1 cellular context compared by ENCODE assay signal in the genomic region with DNA sequence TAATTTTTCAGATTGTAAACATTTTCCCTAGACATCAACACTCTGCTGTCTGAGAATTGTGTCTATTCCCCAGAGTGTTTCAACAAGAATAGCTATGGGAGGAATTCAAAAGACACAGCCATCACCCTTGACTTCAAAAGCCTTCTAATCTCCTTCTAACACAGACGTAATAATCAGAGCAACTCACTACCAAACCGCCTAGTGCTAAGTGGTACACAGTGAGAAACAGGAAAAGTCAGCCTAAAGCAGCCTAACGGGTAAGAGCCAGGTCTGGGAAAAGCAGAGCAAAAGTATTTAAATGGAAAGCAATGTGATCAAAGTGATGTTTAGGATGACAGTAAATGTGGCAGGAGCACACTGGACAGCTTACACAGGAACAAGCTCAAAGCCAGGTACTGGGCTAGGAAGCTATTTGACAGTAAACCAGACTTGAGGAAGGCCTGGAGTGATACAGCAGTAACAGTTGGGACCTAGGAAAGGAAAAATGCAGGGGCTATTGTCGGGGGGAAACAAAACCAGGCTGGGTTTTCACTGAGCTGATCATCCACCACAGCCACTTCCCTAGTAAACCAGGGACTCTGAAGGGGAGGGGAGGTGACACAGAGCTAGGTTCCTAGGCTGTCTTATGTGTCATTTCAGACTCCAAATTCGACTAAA.
TF ChIP-seq lines count a peak whose summit lies in the region.

No MANE protein-coding gene starts in this region.

TF ChIP-seq in SK-N-SH treated with all-trans-retinoic acid at 6 μM for 48 hours, 23 proteins besides CTCF, POLR2A, EP300 and RAD21 (continued from another document):
- no peak for TF ChIP-seq POU6F1 (CRISPR knock-in tag; IDR thresholded peaks at IDR 0.05; ENCODE audit: borderline replicate concordance, low read depth)
- no peak for TF ChIP-seq CSDC2 (CRISPR knock-in tag; IDR thresholded peaks at IDR 0.05)
- TF ChIP-seq TOX (CRISPR knock-in tag; IDR thresholded peaks at IDR 0.05; ENCODE audit: borderline replicate concordance) = no peak
